10 cellular contexts compared by ENCODE assay signal in the genomic region with DNA sequence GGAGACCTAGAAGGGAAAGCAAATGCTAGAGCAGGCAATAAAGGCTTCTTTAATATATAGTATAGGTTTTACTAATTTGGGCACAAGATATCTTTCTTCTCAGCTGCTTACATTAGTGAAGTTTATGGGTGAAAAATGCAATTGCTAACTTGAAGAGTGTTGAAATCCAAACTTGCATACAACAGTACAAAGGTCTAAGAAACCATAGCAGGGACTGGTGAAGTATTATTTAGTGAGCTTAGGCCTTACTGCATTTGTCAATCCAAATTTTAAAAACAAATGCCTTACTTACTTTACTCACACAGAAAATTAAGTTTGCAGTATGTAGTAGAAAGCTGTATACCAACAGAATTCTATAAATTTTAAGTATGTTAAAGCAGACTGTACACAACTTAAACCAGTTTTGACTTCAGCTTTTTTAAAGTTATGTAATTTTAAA. TPM values are rescaled to one million over a fixed set of nuclear protein-coding genes. Genes with fewer than 3 reads are reported as not detected.
A peak's percentile ranks its signal among the peaks of the same experiment; 100 is the strongest.
DNase-seq lines count a peak whose midpoint lies in the region; ATAC-seq and TF ChIP-seq lines count a peak whose summit lies in the region.
"Had no signal": no experiment of that assay in that cellular context is flagged by ENCODE, and none has a peak within 500 bp of the region (broad histone marks: within the 10 kb centered on the region; RNA-seq: fewer than 3 reads in every experiment).

No MANE protein-coding gene starts in this region.

- H3K4me2 ChIP-seq in OCI-LY3 (ENCODE audit: low read length), result peak overlapping the region; percentile 85

- no peak for TF ChIP-seq EP300 in ovary (IDR thresholded peaks at IDR 0.05)

- H3K27me3 Mint-ChIP-seq in Calu3 (ENCODE audit: unreplicated experiment), result no peaks in the 10 kb centered on the region
- H3K27me3 Mint-ChIP-seq: activated B cell treated with CpG ODN at 0.5 μM for 24 hours had no signal

- H3K4me1 Mint-ChIP-seq in Calu3 (ENCODE audit: low read depth, unreplicated experiment), result peaks cover 13% of the 10 kb centered on the region

- H3K27ac ChIP-seq in OCI-LY3 (ENCODE audit: low read length) (no peak overlapping the region), ovary (peak overlapping the region in 1 of 2 donors; percentile 95)

- H3K4me1 ChIP-seq in OCI-LY3 (ENCODE audit: low read length) (peaks cover 16% of the 10 kb centered on the region), ovary (ENCODE audit: insufficient read depth) (peaks cover 2% of the 10 kb centered on the region)

- H4K20me1 ChIP-seq in OCI-LY3 (ENCODE audit: insufficient read depth, low read length), result peaks cover 29% of the 10 kb centered on the region

- H3K36me3 ChIP-seq in OCI-LY3 (replicated peaks; ENCODE audit: low read depth, low read length), result peaks cover 15% of the 10 kb centered on the region
- no peaks in the 10 kb centered on the region for H3K36me3 ChIP-seq in ovary

- H3K27ac Mint-ChIP-seq in Calu3 (ENCODE audit: unreplicated experiment), result peak overlapping the region; percentile 52

- CTCF ChIA-PET in Calu3 (lab: Charles Lee), result no interaction called here

- peaks cover 78% of the 10 kb centered on the region for H3K79me2 ChIP-seq in OCI-LY3 (ENCODE audit: low read length)

- H3K27me3 ChIP-seq in OCI-LY3 (ENCODE audit: low read depth, low read length) (no peaks in the 10 kb centered on the region), ovary (no peaks in the 10 kb centered on the region)

- no peak for ATAC-seq in GM21619 (IDR thresholded peaks at IDR 0.05; ENCODE audit: unreplicated experiment)

- intact Hi-C loops in Calu3 (cut with micrococcal nuclease; ENCODE audit: unreplicated experiment), result no loop called here
- intact Hi-C loops in ovary (cut with DNase I), result no loop called here

- H3K9me3 ChIP-seq in OCI-LY3 (ENCODE audit: insufficient read depth, low read length), result no peaks in the 10 kb centered on the region
- no peaks in the 10 kb centered on the region for H3K9me3 ChIP-seq in ovary

- H3K9me3 Mint-ChIP-seq in Calu3 (ENCODE audit: low read depth, unreplicated experiment), result no peaks in the 10 kb centered on the region
- H3K9me3 Mint-ChIP-seq: activated B cell treated with CpG ODN at 0.5 μM for 24 hours had no signal

- H3K4me3 ChIP-seq in OCI-LY3 (ENCODE audit: low read length), result peak overlapping the region; percentile 99; the same call in 1 of the 2 replicates
- peak overlapping the region; percentile 99 for H3K4me3 ChIP-seq in ovary

- no peak for TF ChIP-seq POLR2A in erythroblast (IDR thresholded peaks at IDR 0.05; ENCODE audit: low read length)
- no peak for TF ChIP-seq POLR2A in ovary (IDR thresholded peaks at IDR 0.05)

- H3K9ac ChIP-seq in OCI-LY3 (ENCODE audit: low read length), result 0 out of 2 replicates have a peak overlapping the region, but pooled peaks have one; percentile 98

- no peak for TF ChIP-seq CTCF in Calu3 (IDR thresholded peaks at IDR 0.05; ENCODE audit: unreplicated experiment)
- TF ChIP-seq CTCF in OCI-LY3 (IDR thresholded peaks at IDR 0.05; ENCODE audit: low read depth, low read length), result no peak
- no peak for TF ChIP-seq CTCF in ovary (IDR thresholded peaks at IDR 0.05)

- no peak for DNase-seq in Calu3
- peak; percentile 25 to 59 for DNase-seq in erythroblast (lab: John Stamatoyannopoulos, UW)
- no peak for DNase-seq in ovary
- DNase-seq in NCI-H2107 (lab: John Stamatoyannopoulos, UW), result no peak
- no peak for DNase-seq in DMS53 (lab: John Stamatoyannopoulos, UW)
- DNase-seq in 8988T, result no peak
- DNase-seq: activated B cell treated with CpG ODN at 0.5 μM for 24 hours, head of caudate nucleus had no signal

- H2AFZ ChIP-seq in OCI-LY3 (ENCODE audit: low read depth, low read length), result no peak overlapping the region

- peak overlapping the region; percentile 94 for H3K4me3 Mint-ChIP-seq in Calu3 (ENCODE audit: low read depth, unreplicated experiment)

- BruUV-seq in Calu3 (replicated peaks; lab: Mats Ljungman, UMichigan), result no TSS peak

- H3K36me3 Mint-ChIP-seq in Calu3 (ENCODE audit: insufficient read depth, unreplicated experiment), result peaks cover 42% of the 10 kb centered on the region

RNA-seq across cellular contexts. Expression of gene AP4S1, which starts 1.4 kb away (rescaled TPM):
- 8.3 and 10.7 TPM in 2 replicates for total RNA-seq in Calu3 (2022)
- 10 to 100 TPM in 6 of 7 donors, 1 to 10 TPM in 1; 7.9 to 19.3 (median 12.8) TPM for total RNA-seq in ovary
- 10 to 100 TPM in 1 of 2 donors, 1 to 10 TPM in 1; 8.7 to 16.9 TPM for polyA plus RNA-seq in ovary

RNA-seq across cellular contexts. Expression of gene STRN3, which starts 2.1 kb away (rescaled TPM):
- total RNA-seq in Calu3 (2022), result 29.7 and 34.4 TPM in 2 replicates
- total RNA-seq in ovary, result 10 to 100 TPM; 30.7 to 43.0 (median 36.4) TPM
- polyA plus RNA-seq in ovary, result 10 to 100 TPM; 11.5 to 15.5 TPM

Comparison
In these comparisons a context has a peak if more than half of its experiments do, and no peak if none do; other contexts are left out.
1. DNase-seq: peak in erythroblast (2 of 2); none in Calu3 (single experiment), ovary (0 of 5), NCI-H2107 (single experiment), DMS53 (single experiment) and 8988T (single experiment).